21 cellular contexts compared by ENCODE assay signal in genomic region chr10:30026080-30026479, GRCh38.
"Had no signal": no experiment of that assay in that cellular context is flagged by ENCODE, and none has a peak within 500 bp of the region (broad histone marks: within the 10 kb centered on the region; RNA-seq: fewer than 3 reads in every experiment).

No MANE protein-coding gene starts in this region.

- H3K36me3 ChIP-seq: prostate gland, tibial nerve had no signal

- H3K27ac ChIP-seq: cardiac muscle cell, hepatocyte, prostate gland, SK-N-MC had no signal

- H3K4me3 Mint-ChIP-seq: endodermal cell had no signal

- DNase-seq: activated CD4-positive, alpha-beta T cell treated with anti-CD3 and anti-CD28 coated beads, Interleukin-2, amount 50 U/mL, for 4 hours; activated CD8-positive, alpha-beta memory T cell treated with anti-CD3 and anti-CD28 coated beads, Interleukin-2, amount 50 U/mL, for 48 hours; activated naive CD4-positive, alpha-beta T cell treated with anti-CD3 and anti-CD28 coated beads for 36 hours; activated T-cell treated with anti-CD3 and anti-CD28 coated beads, Interleukin-2, amount 50 U/mL, for 4 hours; anterior cingulate cortex; body of pancreas; cortex of kidney; endodermal cell; foreskin fibroblast; kidney glomerular epithelial cell; mesenchymal stem cell; stimulated activated CD4-positive, alpha-beta T cell treated with anti-CD3 and anti-CD28 coated beads, Interleukin-4, amount 100 ng/mL, for 1 hour; stimulated activated naive CD4-positive, alpha-beta T cell treated with Interleukin-2 at 50 U/mL for 16 hours; SW 1271; T-helper 17 cell had no signal

- H3K27me3 ChIP-seq: body of pancreas, cardiac muscle cell, hepatocyte, tibial nerve had no signal

- H3K27ac Mint-ChIP-seq: activated naive CD4-positive, alpha-beta T cell treated with anti-CD3 and anti-CD28 coated beads for 36 hours; endodermal cell; T-helper 17 cell had no signal

- H3K9me3 Mint-ChIP-seq: activated naive CD4-positive, alpha-beta T cell treated with anti-CD3 and anti-CD28 coated beads for 36 hours; activated T-cell treated with anti-CD3 and anti-CD28 coated beads, Interleukin-2, amount 50 U/mL, for 4 hours; endodermal cell had no signal

- H3K4me3 ChIP-seq: body of pancreas, cardiac muscle cell, hepatocyte, mucosa of descending colon, prostate gland, SK-N-MC, tibial nerve had no signal

- H3K9me3 ChIP-seq: body of pancreas, mucosa of descending colon, prostate gland, tibial nerve had no signal

- ATAC-seq: body of pancreas had no signal
